2 cellular contexts compared by ENCODE assay signal in the genomic region with DNA sequence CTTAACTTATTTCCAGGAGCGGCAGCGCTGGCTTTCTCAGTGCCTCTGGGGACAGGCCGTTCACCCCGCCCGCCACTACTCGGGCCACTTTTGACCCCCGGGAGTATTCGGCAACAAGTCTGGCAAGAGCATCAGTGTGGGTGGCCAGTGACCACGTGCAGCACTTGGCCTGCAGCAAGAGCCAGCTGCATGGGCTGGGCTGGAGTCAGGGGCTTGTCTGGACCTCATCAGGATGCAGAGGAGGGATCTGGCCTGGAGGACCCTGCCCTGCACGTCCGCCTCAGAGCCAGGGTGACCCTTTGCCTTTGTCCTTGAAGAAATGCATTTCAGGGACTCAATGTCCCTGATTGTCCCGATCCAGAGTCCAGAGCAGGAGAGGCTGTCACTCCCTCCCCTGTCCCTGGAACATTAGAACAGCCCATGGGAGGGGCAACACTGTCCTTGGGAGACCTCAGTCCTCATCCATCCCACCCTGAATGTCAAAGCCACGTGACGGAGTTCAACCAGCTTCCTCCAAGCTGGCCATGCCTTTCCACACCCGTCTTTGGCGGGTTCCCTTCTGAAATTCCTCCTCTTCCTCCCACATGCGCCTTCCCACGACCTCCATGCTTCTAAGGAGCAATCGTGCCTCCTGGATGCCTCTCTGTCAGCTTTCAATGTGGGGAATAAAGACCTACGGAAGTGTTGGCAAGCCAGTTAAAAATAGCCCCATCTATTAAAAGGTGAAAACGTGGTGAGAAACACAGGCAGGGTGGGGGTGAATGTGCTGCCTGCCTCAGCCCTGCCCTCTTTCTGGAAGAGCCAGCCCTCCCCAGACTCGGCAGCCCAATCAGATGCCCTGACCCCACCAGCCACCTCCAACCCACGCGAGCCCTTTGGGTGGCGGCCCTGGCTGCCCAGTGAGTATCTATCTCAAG.
TF ChIP-seq lines count a peak whose summit lies in the region.

No MANE protein-coding gene starts in this region.

TF ChIP-seq in SK-N-SH, 30 proteins besides CTCF, POLR2A, EP300 and RAD21 (continued from another document):
- TF ChIP-seq NRF1 (IDR thresholded peaks at IDR 0.05; ENCODE audit: low read depth, low read length): no peak
- TF ChIP-seq TEAD4 (IDR thresholded peaks at IDR 0.05; ENCODE audit: borderline replicate concordance, insufficient read depth): no peak
- TF ChIP-seq POLR2AphosphoS5 (IDR thresholded peaks at IDR 0.05; ENCODE audit: low read depth, low read length): no peak
- no peak for TF ChIP-seq GATA2 (CRISPR knock-in tag; IDR thresholded peaks at IDR 0.05)
- no peak for TF ChIP-seq FOSL2 (IDR thresholded peaks at IDR 0.05; ENCODE audit: borderline replicate concordance, low read depth)
- no peak for TF ChIP-seq SMC3 (IDR thresholded peaks at IDR 0.05; ENCODE audit: low read depth, low read length)

TF ChIP-seq in SK-N-SH treated with all-trans-retinoic acid at 6 μM for 48 hours, 23 proteins besides CTCF, POLR2A, EP300 and RAD21 (continued from another document):
- TF ChIP-seq, protein P1, sequence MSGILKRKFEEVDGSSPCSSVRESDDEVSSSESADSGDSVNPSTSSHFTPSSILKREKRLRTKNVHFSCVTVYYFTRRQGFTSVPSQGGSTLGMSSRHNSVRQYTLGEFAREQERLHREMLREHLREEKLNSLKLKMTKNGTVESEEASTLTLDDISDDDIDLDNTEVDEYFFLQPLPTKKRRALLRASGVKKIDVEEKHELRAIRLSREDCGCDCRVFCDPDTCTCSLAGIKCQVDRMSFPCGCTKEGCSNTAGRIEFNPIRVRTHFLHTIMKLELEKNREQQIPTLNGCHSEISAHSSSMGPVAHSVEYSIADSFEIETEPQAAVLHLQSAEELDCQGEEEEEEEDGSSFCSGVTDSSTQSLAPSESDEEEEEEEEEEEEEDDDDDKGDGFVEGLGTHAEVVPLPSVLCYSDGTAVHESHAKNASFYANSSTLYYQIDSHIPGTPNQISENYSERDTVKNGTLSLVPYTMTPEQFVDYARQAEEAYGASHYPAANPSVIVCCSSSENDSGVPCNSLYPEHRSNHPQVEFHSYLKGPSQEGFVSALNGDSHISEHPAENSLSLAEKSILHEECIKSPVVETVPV (CRISPR knock-in tag; IDR thresholded peaks at IDR 0.05): no peak
- TF ChIP-seq, protein P2, sequence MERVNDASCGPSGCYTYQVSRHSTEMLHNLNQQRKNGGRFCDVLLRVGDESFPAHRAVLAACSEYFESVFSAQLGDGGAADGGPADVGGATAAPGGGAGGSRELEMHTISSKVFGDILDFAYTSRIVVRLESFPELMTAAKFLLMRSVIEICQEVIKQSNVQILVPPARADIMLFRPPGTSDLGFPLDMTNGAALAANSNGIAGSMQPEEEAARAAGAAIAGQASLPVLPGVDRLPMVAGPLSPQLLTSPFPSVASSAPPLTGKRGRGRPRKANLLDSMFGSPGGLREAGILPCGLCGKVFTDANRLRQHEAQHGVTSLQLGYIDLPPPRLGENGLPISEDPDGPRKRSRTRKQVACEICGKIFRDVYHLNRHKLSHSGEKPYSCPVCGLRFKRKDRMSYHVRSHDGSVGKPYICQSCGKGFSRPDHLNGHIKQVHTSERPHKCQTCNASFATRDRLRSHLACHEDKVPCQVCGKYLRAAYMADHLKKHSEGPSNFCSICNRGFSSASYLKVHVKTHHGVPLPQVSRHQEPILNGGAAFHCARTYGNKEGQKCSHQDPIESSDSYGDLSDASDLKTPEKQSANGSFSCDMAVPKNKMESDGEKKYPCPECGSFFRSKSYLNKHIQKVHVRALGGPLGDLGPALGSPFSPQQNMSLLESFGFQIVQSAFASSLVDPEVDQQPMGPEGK (CRISPR knock-in tag; IDR thresholded peaks at IDR 0.05; ENCODE audit: borderline replicate concordance): no peak
- TF ChIP-seq RARB (CRISPR knock-in tag; IDR thresholded peaks at IDR 0.05) (no peak), ARNTL (CRISPR knock-in tag; IDR thresholded peaks at IDR 0.05; ENCODE audit: borderline replicate concordance, low read depth) (no peak), ESRRG (CRISPR knock-in tag; IDR thresholded peaks at IDR 0.05) (no peak), ISL1 (CRISPR knock-in tag; IDR thresholded peaks at IDR 0.05) (no peak), ZNF8 (CRISPR knock-in tag; IDR thresholded peaks at IDR 0.05) (no peak), CSDC2 (CRISPR knock-in tag; IDR thresholded peaks at IDR 0.05) (no peak), ZC3H10 (CRISPR knock-in tag; IDR thresholded peaks at IDR 0.05) (no peak), BACH2 (CRISPR knock-in tag; IDR thresholded peaks at IDR 0.05; ENCODE audit: borderline replicate concordance) (no peak), ZFP3 (CRISPR knock-in tag; IDR thresholded peaks at IDR 0.05) (no peak), OSR1 (CRISPR knock-in tag; IDR thresholded peaks at IDR 0.05) (no peak), GLIS3 (CRISPR knock-in tag; IDR thresholded peaks at IDR 0.05) (no peak)
- TF ChIP-seq, protein P3, sequence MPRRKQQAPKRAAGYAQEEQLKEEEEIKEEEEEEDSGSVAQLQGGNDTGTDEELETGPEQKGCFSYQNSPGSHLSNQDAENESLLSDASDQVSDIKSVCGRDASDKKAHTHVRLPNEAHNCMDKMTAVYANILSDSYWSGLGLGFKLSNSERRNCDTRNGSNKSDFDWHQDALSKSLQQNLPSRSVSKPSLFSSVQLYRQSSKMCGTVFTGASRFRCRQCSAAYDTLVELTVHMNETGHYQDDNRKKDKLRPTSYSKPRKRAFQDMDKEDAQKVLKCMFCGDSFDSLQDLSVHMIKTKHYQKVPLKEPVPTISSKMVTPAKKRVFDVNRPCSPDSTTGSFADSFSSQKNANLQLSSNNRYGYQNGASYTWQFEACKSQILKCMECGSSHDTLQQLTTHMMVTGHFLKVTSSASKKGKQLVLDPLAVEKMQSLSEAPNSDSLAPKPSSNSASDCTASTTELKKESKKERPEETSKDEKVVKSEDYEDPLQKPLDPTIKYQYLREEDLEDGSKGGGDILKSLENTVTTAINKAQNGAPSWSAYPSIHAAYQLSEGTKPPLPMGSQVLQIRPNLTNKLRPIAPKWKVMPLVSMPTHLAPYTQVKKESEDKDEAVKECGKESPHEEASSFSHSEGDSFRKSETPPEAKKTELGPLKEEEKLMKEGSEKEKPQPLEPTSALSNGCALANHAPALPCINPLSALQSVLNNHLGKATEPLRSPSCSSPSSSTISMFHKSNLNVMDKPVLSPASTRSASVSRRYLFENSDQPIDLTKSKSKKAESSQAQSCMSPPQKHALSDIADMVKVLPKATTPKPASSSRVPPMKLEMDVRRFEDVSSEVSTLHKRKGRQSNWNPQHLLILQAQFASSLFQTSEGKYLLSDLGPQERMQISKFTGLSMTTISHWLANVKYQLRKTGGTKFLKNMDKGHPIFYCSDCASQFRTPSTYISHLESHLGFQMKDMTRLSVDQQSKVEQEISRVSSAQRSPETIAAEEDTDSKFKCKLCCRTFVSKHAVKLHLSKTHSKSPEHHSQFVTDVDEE (CRISPR knock-in tag; IDR thresholded peaks at IDR 0.05): no peak
- TF ChIP-seq, protein P4, sequence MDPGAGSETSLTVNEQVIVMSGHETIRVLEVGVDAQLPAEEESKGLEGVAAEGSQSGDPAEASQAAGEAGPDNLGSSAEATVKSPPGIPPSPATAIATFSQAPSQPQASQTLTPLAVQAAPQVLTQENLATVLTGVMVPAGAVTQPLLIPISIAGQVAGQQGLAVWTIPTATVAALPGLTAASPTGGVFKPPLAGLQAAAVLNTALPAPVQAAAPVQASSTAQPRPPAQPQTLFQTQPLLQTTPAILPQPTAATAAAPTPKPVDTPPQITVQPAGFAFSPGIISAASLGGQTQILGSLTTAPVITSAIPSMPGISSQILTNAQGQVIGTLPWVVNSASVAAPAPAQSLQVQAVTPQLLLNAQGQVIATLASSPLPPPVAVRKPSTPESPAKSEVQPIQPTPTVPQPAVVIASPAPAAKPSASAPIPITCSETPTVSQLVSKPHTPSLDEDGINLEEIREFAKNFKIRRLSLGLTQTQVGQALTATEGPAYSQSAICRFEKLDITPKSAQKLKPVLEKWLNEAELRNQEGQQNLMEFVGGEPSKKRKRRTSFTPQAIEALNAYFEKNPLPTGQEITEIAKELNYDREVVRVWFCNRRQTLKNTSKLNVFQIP (CRISPR knock-in tag; IDR thresholded peaks at IDR 0.05; ENCODE audit: borderline replicate concordance, low read depth): no peak
